2 cellular contexts compared by ENCODE assay signal in the genomic region with DNA sequence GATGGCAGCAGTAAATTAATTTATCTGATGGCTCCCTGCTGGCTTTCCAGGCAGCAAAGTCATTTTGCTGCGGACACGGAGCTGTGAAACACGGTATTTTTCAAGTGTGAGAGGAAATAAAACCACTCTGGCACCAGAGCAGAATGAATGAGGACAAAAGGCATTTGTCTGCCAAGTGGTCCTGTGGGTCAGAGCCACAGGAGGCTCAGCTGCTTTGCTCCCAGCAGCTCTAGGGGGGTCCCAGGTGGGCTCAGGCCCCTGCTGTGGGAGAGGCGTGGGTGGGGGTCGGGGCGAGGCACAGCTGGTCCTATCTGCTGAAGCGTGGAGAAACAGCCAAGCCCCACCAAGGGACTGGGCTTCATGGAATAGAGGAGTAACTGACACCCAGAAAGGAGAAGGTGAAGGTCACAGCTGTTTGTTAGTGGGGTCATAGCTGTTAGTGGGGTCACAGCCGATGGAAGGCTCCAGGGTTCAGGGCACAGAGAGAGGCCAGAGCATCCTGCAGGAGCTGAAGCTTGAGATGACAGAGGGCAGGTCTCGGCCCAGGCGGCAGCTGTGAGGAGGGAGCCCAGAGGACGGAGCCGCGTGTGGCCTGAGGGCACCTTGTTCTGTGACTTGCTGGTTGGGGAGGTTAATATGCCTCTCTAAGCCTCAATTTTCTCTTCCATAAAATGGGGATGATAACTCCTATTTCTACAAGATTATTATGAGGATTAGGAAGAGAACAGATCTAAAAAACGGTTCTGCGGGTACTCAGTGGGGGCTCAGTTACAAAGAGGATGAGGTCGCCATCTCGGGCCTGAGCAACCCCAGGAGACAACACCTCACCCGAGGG.
TF ChIP-seq lines count a peak whose summit lies in the region.

No MANE protein-coding gene starts in this region.

TF ChIP-seq in Ishikawa, 13 proteins besides CTCF, POLR2A, EP300 and RAD21 (continued from another document):
- TF ChIP-seq TCF12 (IDR thresholded peaks at IDR 0.05; ENCODE audit: low read depth), result peak; percentile 90
- no peak for TF ChIP-seq YY1 (IDR thresholded peaks at IDR 0.05; ENCODE audit: low read depth)
- TF ChIP-seq, protein P1, sequence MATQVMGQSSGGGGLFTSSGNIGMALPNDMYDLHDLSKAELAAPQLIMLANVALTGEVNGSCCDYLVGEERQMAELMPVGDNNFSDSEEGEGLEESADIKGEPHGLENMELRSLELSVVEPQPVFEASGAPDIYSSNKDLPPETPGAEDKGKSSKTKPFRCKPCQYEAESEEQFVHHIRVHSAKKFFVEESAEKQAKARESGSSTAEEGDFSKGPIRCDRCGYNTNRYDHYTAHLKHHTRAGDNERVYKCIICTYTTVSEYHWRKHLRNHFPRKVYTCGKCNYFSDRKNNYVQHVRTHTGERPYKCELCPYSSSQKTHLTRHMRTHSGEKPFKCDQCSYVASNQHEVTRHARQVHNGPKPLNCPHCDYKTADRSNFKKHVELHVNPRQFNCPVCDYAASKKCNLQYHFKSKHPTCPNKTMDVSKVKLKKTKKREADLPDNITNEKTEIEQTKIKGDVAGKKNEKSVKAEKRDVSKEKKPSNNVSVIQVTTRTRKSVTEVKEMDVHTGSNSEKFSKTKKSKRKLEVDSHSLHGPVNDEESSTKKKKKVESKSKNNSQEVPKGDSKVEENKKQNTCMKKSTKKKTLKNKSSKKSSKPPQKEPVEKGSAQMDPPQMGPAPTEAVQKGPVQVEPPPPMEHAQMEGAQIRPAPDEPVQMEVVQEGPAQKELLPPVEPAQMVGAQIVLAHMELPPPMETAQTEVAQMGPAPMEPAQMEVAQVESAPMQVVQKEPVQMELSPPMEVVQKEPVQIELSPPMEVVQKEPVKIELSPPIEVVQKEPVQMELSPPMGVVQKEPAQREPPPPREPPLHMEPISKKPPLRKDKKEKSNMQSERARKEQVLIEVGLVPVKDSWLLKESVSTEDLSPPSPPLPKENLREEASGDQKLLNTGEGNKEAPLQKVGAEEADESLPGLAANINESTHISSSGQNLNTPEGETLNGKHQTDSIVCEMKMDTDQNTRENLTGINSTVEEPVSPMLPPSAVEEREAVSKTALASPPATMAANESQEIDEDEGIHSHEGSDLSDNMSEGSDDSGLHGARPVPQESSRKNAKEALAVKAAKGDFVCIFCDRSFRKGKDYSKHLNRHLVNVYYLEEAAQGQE (IDR thresholded peaks at IDR 0.05; ENCODE audit: low read depth), result no peak

TF ChIP-seq in neural cell, 6 proteins besides CTCF, POLR2A, EP300 and RAD21 (continued from another document):
- TF ChIP-seq, protein P1 (IDR thresholded peaks at IDR 0.05; ENCODE audit: borderline replicate concordance), result no peak
- TF ChIP-seq EZH2 (IDR thresholded peaks at IDR 0.05; ENCODE audit: borderline replicate concordance, insufficient read depth, low read length, poor library complexity, severe bottlenecking) (no peak), SMC3 (conservative IDR thresholded peaks at IDR 0.05; ENCODE audit: poor library complexity) (no peak)
